Comparison of ENCODE assay signal across 1 cellular context in the genomic region with DNA sequence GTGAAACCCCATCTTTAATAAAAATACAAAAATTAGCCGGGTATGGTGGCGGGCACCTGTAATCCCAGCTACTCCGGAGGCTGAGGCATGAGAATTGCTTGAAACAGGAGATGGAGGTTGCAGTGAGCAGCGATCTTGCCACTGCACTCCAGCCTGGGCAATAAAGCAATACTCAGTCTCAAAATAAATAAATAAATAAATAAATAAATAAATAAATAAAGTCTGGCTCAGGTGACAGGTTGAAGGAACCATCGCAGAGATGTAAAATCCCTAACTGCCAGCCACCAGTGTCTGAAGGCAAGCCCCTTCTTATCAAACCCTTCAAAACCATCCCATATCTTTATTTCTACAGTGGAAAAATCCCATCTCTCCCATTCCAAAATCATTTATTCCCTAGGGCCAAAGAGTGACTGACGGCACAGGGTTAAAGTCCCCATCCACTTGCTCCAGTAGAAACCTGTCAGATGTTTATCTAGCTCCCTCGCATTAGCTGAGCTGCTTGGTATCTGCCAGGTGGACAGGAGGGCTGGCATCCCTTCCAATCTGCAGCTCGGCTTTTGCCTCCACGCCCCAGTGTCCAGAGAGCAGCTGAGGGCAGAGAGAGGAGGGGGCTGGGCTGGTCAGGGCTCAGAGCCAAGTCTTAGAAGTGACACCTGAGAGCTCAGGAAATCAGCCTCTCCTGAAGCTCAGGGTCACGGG.
TF ChIP-seq lines count a peak whose summit lies in the region.

No MANE protein-coding gene starts in this region.

TF ChIP-seq in endothelial cell of umbilical vein, 7 proteins besides CTCF, POLR2A, EP300 and RAD21:
- TF ChIP-seq, protein P1, sequence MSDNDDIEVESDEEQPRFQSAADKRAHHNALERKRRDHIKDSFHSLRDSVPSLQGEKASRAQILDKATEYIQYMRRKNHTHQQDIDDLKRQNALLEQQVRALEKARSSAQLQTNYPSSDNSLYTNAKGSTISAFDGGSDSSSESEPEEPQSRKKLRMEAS (IDR thresholded peaks at IDR 0.05; ENCODE audit: insufficient read depth, insufficient read length): no peak
- no peak for TF ChIP-seq JUN (IDR thresholded peaks at IDR 0.05; ENCODE audit: borderline replicate concordance, insufficient read depth, insufficient read length, low read depth)
- no peak for TF ChIP-seq FOS (IDR thresholded peaks at IDR 0.05; ENCODE audit: borderline replicate concordance, insufficient read depth, low read length)
- TF ChIP-seq POLR2AphosphoS5 (IDR thresholded peaks at IDR 0.05; ENCODE audit: insufficient read depth, low read depth, low read length): peak; percentile 6
- TF ChIP-seq MYC (IDR thresholded peaks at IDR 0.05; ENCODE audit: low read depth, low read length): no peak
- TF ChIP-seq GATA2 (IDR thresholded peaks at IDR 0.05; ENCODE audit: insufficient read depth, insufficient read length, low read depth, low read length): no peak
